Comparison of ENCODE assay signal across 24 cellular contexts in genomic region chr15:60473135-60473534, GRCh38.
"Had no signal": no experiment of that assay in that cellular context is flagged by ENCODE, and none has a peak within 500 bp of the region (broad histone marks: within the 10 kb centered on the region; RNA-seq: fewer than 3 reads in every experiment).

No MANE protein-coding gene starts in this region.

- H3K27me3 ChIP-seq: adrenal gland had no signal

- H3K9me3 Mint-ChIP-seq: activated CD8-positive, alpha-beta T cell treated with anti-CD3 and anti-CD28 coated beads for 36 hours; activated naive CD8-positive, alpha-beta T cell treated with anti-CD3 and anti-CD28 coated beads, Interleukin-2, amount 10 ng/mL, durations not matched to agents 7 days and 5 days; T-cell had no signal

- H3K27ac Mint-ChIP-seq: activated CD4-positive, alpha-beta T cell treated with anti-CD3 and anti-CD28 coated beads for 36 hours; activated CD8-positive, alpha-beta T cell treated with anti-CD3 and anti-CD28 coated beads for 36 hours; activated naive CD8-positive, alpha-beta T cell treated with anti-CD3 and anti-CD28 coated beads, Interleukin-2, amount 10 ng/mL, durations not matched to agents 7 days and 5 days; T-cell had no signal

- H3K4me3 ChIP-seq: adrenal gland, SK-N-MC had no signal

- H3K27ac ChIP-seq: adrenal gland, SK-N-MC, VCaP had no signal

- H3K9me3 ChIP-seq: adrenal gland had no signal

- DNase-seq: activated CD4-positive, alpha-beta T cell treated with anti-CD3 and anti-CD28 coated beads for 36 hours; activated CD8-positive, alpha-beta memory T cell treated with anti-CD3 and anti-CD28 coated beads, Interleukin-2, amount 50 U/mL, for 48 hours; activated CD8-positive, alpha-beta T cell treated with anti-CD3 and anti-CD28 coated beads for 36 hours; activated naive CD4-positive, alpha-beta T cell treated with anti-CD3 and anti-CD28 coated beads, Interleukin-2, amount 50 U/mL, for 16 hours; activated naive CD8-positive, alpha-beta T cell treated with anti-CD3 and anti-CD28 coated beads, Interleukin-2, amount 10 ng/mL, durations not matched to agents 7 days and 5 days; activated T-cell treated with anti-CD3 and anti-CD28 coated beads, Interleukin-2, amount 50 U/mL, for 1 hour; adrenal gland; anterior cingulate cortex; cerebellar nuclear complex; NCI-H1092 treated with DMSO at 0.1 percent for 48 hours; NCI-H1436; NCI-H1694 treated with DMSO at 0.1 percent for 48 hours; NCI-H2029 treated with DMSO at 0.1 percent for 48 hours; NCI-H345; NCI-H510A; NCI-H526 treated with DMSO at 0.1 percent for 48 hours; NCI-H82; OCI-M1; RPMI8226; T-cell had no signal

- H3K27me3 Mint-ChIP-seq: activated CD4-positive, alpha-beta T cell treated with anti-CD3 and anti-CD28 coated beads for 36 hours; activated CD8-positive, alpha-beta T cell treated with anti-CD3 and anti-CD28 coated beads for 36 hours; activated naive CD8-positive, alpha-beta T cell treated with anti-CD3 and anti-CD28 coated beads, Interleukin-2, amount 10 ng/mL, durations not matched to agents 7 days and 5 days; T-cell had no signal

- H3K4me3 Mint-ChIP-seq: activated CD4-positive, alpha-beta T cell treated with anti-CD3 and anti-CD28 coated beads for 36 hours; activated CD8-positive, alpha-beta T cell treated with anti-CD3 and anti-CD28 coated beads for 36 hours; activated naive CD8-positive, alpha-beta T cell treated with anti-CD3 and anti-CD28 coated beads, Interleukin-2, amount 10 ng/mL, durations not matched to agents 7 days and 5 days; T-cell had no signal

- ATAC-seq: activated CD4-positive, alpha-beta T cell treated with anti-CD3 and anti-CD28 coated beads for 36 hours; activated CD8-positive, alpha-beta T cell treated with anti-CD3 and anti-CD28 coated beads for 36 hours; Panc1; Right ventricle myocardium inferior; T-cell had no signal
